ENCODE assay signal across 3 cellular contexts in genomic region chr7:45923818-45924217, GRCh38.
TF ChIP-seq lines count a peak whose summit lies in the region.

No MANE protein-coding gene starts in this region.

TF ChIP-seq in SK-N-SH, 30 proteins besides CTCF, POLR2A, EP300 and RAD21:
- no peak for TF ChIP-seq MAX (IDR thresholded peaks at IDR 0.05; ENCODE audit: low read depth)
- TF ChIP-seq PBX3 (IDR thresholded peaks at IDR 0.05), result no peak
- TF ChIP-seq IRF3 (IDR thresholded peaks at IDR 0.05; ENCODE audit: low read depth, low read length), result no peak
- TF ChIP-seq RXRA (IDR thresholded peaks at IDR 0.05; ENCODE audit: borderline replicate concordance, low read depth), result no peak
- no peak for TF ChIP-seq NFIC (IDR thresholded peaks at IDR 0.05; ENCODE audit: borderline replicate concordance)
- no peak for TF ChIP-seq ZBTB33 (IDR thresholded peaks at IDR 0.05; ENCODE audit: borderline replicate concordance, low read depth)
- no peak for TF ChIP-seq FOSL2 (IDR thresholded peaks at IDR 0.05; ENCODE audit: borderline replicate concordance, low read depth)
- no peak for TF ChIP-seq NRF1 (IDR thresholded peaks at IDR 0.05; ENCODE audit: low read depth, low read length)
- TF ChIP-seq USF2 (IDR thresholded peaks at IDR 0.05; ENCODE audit: borderline replicate concordance, low read depth, low read length), result no peak
- no peak for TF ChIP-seq JUND (IDR thresholded peaks at IDR 0.05)
- no peak for TF ChIP-seq CHD2 (IDR thresholded peaks at IDR 0.05; ENCODE audit: low read length, partially characterized antibody)
- no peak for TF ChIP-seq TCF12 (IDR thresholded peaks at IDR 0.05)
- no peak for TF ChIP-seq ELF1 (IDR thresholded peaks at IDR 0.05)
- TF ChIP-seq YY1 (IDR thresholded peaks at IDR 0.05; ENCODE audit: low read depth), result no peak
- TF ChIP-seq GATA2 (CRISPR knock-in tag; IDR thresholded peaks at IDR 0.05), result no peak

TF ChIP-seq in SK-N-SH treated with all-trans-retinoic acid at 6 μM for 48 hours, 23 proteins besides CTCF, POLR2A, EP300 and RAD21:
- no peak for TF ChIP-seq ESRRG (CRISPR knock-in tag; IDR thresholded peaks at IDR 0.05)
- no peak for TF ChIP-seq CREB5 (CRISPR knock-in tag; IDR thresholded peaks at IDR 0.05; ENCODE audit: low read depth)
- TF ChIP-seq ZNF8 (CRISPR knock-in tag; IDR thresholded peaks at IDR 0.05), result no peak

TF ChIP-seq in WTC11, 78 proteins besides CTCF, POLR2A, EP300 and RAD21:
- TF ChIP-seq SOX15 (CRISPR knock-in tag; IDR thresholded peaks at IDR 0.05), result no peak
- no peak for TF ChIP-seq ATF1 (CRISPR knock-in tag; IDR thresholded peaks at IDR 0.05)
- TF ChIP-seq SMAD4 (CRISPR knock-in tag; IDR thresholded peaks at IDR 0.05), result no peak
- no peak for TF ChIP-seq HMGA2 (CRISPR knock-in tag; IDR thresholded peaks at IDR 0.05)
- TF ChIP-seq NFE2L1 (CRISPR knock-in tag; IDR thresholded peaks at IDR 0.05), result no peak
- TF ChIP-seq IRF2 (CRISPR knock-in tag; IDR thresholded peaks at IDR 0.05; ENCODE audit: borderline replicate concordance, low read depth), result no peak
- TF ChIP-seq GRHL2 (CRISPR knock-in tag; IDR thresholded peaks at IDR 0.05; ENCODE audit: insufficient replicate concordance, severe bottlenecking), result no peak
- no peak for TF ChIP-seq CBFB (CRISPR knock-in tag; IDR thresholded peaks at IDR 0.05; ENCODE audit: low read depth)
- TF ChIP-seq ATF3 (CRISPR knock-in tag; conservative IDR thresholded peaks at IDR 0.05), result no peak
- TF ChIP-seq CREM (CRISPR knock-in tag; IDR thresholded peaks at IDR 0.05), result 0 out of 2 replicates have a peak, but pooled peaks have one; percentile 20
- no peak for TF ChIP-seq ELF4 (CRISPR knock-in tag; IDR thresholded peaks at IDR 0.05; ENCODE audit: low read depth)
- TF ChIP-seq ZNF532 (CRISPR knock-in tag; IDR thresholded peaks at IDR 0.05; ENCODE audit: borderline replicate concordance), result no peak
- TF ChIP-seq ZNF423 (CRISPR knock-in tag; IDR thresholded peaks at IDR 0.05), result peak; percentile 97
- peak; percentile 12; the same call in 1 of the 2 replicates for TF ChIP-seq USF2 (CRISPR knock-in tag; IDR thresholded peaks at IDR 0.05)
TF ChIP-seq in WTC11: peak in this region for 3.
